ENCODE assay signal across 7 cellular contexts in genomic region chr6:133818320-133818719, GRCh38.
"Had no signal": no experiment of that assay in that cellular context is flagged by ENCODE, and none has a peak within 500 bp of the region (broad histone marks: within the 10 kb centered on the region; RNA-seq: fewer than 3 reads in every experiment).

No MANE protein-coding gene starts in this region.

- H3K9ac ChIP-seq: GM23248 had no signal

- H3K27ac Mint-ChIP-seq: HFFc6 had no signal

- H2AFZ ChIP-seq: GM23248 had no signal

- H3K4me3 ChIP-seq: GM23248, HAP-1 had no signal

- H3K4me1 ChIP-seq: HAP-1 had no signal

- H3K36me3 ChIP-seq: HAP-1 had no signal

- DNase-seq: GM23248, GOT3, H7, HFFc6, IMR-90 had no signal

- H3K27ac ChIP-seq: GM23248, HL-60 had no signal

- H3K9me3 ChIP-seq: HAP-1 had no signal
